Comparison of ENCODE assay signal across 1 cellular context in genomic region chr4:38223801-38224236, GRCh38.
TF ChIP-seq lines count a peak whose summit lies in the region.

No MANE protein-coding gene starts in this region.

TF ChIP-seq in HepG2, 621 proteins besides CTCF, POLR2A, EP300 and RAD21 (continued from another document and continues in another):
- TF ChIP-seq, protein P1, sequence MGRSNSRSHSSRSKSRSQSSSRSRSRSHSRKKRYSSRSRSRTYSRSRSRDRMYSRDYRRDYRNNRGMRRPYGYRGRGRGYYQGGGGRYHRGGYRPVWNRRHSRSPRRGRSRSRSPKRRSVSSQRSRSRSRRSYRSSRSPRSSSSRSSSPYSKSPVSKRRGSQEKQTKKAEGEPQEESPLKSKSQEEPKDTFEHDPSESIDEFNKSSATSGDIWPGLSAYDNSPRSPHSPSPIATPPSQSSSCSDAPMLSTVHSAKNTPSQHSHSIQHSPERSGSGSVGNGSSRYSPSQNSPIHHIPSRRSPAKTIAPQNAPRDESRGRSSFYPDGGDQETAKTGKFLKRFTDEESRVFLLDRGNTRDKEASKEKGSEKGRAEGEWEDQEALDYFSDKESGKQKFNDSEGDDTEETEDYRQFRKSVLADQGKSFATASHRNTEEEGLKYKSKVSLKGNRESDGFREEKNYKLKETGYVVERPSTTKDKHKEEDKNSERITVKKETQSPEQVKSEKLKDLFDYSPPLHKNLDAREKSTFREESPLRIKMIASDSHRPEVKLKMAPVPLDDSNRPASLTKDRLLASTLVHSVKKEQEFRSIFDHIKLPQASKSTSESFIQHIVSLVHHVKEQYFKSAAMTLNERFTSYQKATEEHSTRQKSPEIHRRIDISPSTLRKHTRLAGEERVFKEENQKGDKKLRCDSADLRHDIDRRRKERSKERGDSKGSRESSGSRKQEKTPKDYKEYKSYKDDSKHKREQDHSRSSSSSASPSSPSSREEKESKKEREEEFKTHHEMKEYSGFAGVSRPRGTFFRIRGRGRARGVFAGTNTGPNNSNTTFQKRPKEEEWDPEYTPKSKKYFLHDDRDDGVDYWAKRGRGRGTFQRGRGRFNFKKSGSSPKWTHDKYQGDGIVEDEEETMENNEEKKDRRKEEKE (IDR thresholded peaks at IDR 0.05) = no peak
- TF ChIP-seq KLF16 (CRISPR knock-in tag; IDR thresholded peaks at IDR 0.05) (no peak), ZNF720 (CRISPR knock-in tag; IDR thresholded peaks at IDR 0.05) (no peak), ZBED4 (CRISPR knock-in tag; IDR thresholded peaks at IDR 0.05; ENCODE audit: borderline replicate concordance) (no peak), HNRNPUL1 (IDR thresholded peaks at IDR 0.05; ENCODE audit: low read depth, low read length) (0 out of 2 replicates have a peak, but pooled peaks have one; percentile 49), SUZ12 (IDR thresholded peaks at IDR 0.05; ENCODE audit: low read depth, low read length) (no peak), ZNF30 (CRISPR knock-in tag; IDR thresholded peaks at IDR 0.05) (no peak), KMT2B (CRISPR knock-in tag; IDR thresholded peaks at IDR 0.05) (no peak), SPEN (CRISPR knock-in tag; IDR thresholded peaks at IDR 0.05; ENCODE audit: low read depth) (no peak), ZNF574 (CRISPR knock-in tag; IDR thresholded peaks at IDR 0.05) (no peak), NR0B2 (CRISPR knock-in tag; IDR thresholded peaks at IDR 0.05) (no peak), HHEX (CRISPR knock-in tag; IDR thresholded peaks at IDR 0.05) (peak; percentile 49; the same call in 1 of the 2 replicates), CREB3 (CRISPR knock-in tag; IDR thresholded peaks at IDR 0.05) (no peak), PAF1 (CRISPR knock-in tag; IDR thresholded peaks at IDR 0.05) (no peak), ZKSCAN1 (IDR thresholded peaks at IDR 0.05; ENCODE audit: low read length) (no peak), MAX (IDR thresholded peaks at IDR 0.05) (peak; percentile 44; the same call in 1 of the 2 replicates), ZNF124 (CRISPR knock-in tag; IDR thresholded peaks at IDR 0.05) (0 out of 2 replicates have a peak, but pooled peaks have one; percentile 36), MXD3 (CRISPR knock-in tag; IDR thresholded peaks at IDR 0.05) (no peak), PCBP2 (optimal IDR thresholded peaks at IDR 0.05; ENCODE audit: low read depth, low read length, poor library complexity, severe bottlenecking) (no peak), ZNF512B (CRISPR knock-in tag; IDR thresholded peaks at IDR 0.05; ENCODE audit: borderline replicate concordance) (no peak), FOXC1 (CRISPR knock-in tag; IDR thresholded peaks at IDR 0.05; ENCODE audit: borderline replicate concordance) (no peak), MAF1 (CRISPR knock-in tag; IDR thresholded peaks at IDR 0.05; ENCODE audit: borderline replicate concordance) (no peak), TP53 (CRISPR knock-in tag; conservative IDR thresholded peaks at IDR 0.05) (no peak), DMAP1 (CRISPR knock-in tag; IDR thresholded peaks at IDR 0.05) (no peak), RBM22 (optimal IDR thresholded peaks at IDR 0.05; ENCODE audit: low read length) (no peak), KDM5B (CRISPR knock-in tag; IDR thresholded peaks at IDR 0.05; ENCODE audit: borderline replicate concordance) (no peak), ZNF382 (CRISPR knock-in tag; IDR thresholded peaks at IDR 0.05; ENCODE audit: borderline replicate concordance) (no peak), RARA (CRISPR knock-in tag; IDR thresholded peaks at IDR 0.05) (peak; percentile 64), ATM (IDR thresholded peaks at IDR 0.05; ENCODE audit: borderline replicate concordance) (no peak), ERF (CRISPR knock-in tag; IDR thresholded peaks at IDR 0.05) (0 out of 2 replicates have a peak, but pooled peaks have one; percentile 35), RBAK (CRISPR knock-in tag; IDR thresholded peaks at IDR 0.05) (no peak), ZNF136 (CRISPR knock-in tag; IDR thresholded peaks at IDR 0.05; ENCODE audit: low read depth) (0 out of 2 replicates have a peak, but pooled peaks have one; percentile 27), ZSCAN30 (CRISPR knock-in tag; IDR thresholded peaks at IDR 0.05) (no peak), ZNF747 (CRISPR knock-in tag; IDR thresholded peaks at IDR 0.05; ENCODE audit: borderline replicate concordance) (no peak), ETV6 (CRISPR knock-in tag; conservative IDR thresholded peaks at IDR 0.05) (peak; percentile 92; the same call in 1 of the 2 replicates), SOX5 (CRISPR knock-in tag; IDR thresholded peaks at IDR 0.05; ENCODE audit: borderline replicate concordance) (peak; percentile 62; the same call in 1 of the 2 replicates), MBD4 (IDR thresholded peaks at IDR 0.05; ENCODE audit: borderline replicate concordance, low read length) (peak; percentile 57; the same call in 1 of the 2 replicates), CHCHD3 (CRISPR knock-in tag; IDR thresholded peaks at IDR 0.05) (no peak), ATF6 (CRISPR knock-in tag; conservative IDR thresholded peaks at IDR 0.05) (no peak), NFE2 (CRISPR knock-in tag; IDR thresholded peaks at IDR 0.05) (no peak), CBX5 (CRISPR knock-in tag; IDR thresholded peaks at IDR 0.05; ENCODE audit: borderline replicate concordance) (no peak), KDM6A (CRISPR knock-in tag; IDR thresholded peaks at IDR 0.05; ENCODE audit: low read depth) (peak; percentile 58; the same call in 1 of the 2 replicates)
- TF ChIP-seq, protein P2, sequence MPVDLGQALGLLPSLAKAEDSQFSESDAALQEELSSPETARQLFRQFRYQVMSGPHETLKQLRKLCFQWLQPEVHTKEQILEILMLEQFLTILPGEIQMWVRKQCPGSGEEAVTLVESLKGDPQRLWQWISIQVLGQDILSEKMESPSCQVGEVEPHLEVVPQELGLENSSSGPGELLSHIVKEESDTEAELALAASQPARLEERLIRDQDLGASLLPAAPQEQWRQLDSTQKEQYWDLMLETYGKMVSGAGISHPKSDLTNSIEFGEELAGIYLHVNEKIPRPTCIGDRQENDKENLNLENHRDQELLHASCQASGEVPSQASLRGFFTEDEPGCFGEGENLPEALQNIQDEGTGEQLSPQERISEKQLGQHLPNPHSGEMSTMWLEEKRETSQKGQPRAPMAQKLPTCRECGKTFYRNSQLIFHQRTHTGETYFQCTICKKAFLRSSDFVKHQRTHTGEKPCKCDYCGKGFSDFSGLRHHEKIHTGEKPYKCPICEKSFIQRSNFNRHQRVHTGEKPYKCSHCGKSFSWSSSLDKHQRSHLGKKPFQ (CRISPR knock-in tag; IDR thresholded peaks at IDR 0.05; ENCODE audit: insufficient replicate concordance) = no peak
- TF ChIP-seq, protein P3, sequence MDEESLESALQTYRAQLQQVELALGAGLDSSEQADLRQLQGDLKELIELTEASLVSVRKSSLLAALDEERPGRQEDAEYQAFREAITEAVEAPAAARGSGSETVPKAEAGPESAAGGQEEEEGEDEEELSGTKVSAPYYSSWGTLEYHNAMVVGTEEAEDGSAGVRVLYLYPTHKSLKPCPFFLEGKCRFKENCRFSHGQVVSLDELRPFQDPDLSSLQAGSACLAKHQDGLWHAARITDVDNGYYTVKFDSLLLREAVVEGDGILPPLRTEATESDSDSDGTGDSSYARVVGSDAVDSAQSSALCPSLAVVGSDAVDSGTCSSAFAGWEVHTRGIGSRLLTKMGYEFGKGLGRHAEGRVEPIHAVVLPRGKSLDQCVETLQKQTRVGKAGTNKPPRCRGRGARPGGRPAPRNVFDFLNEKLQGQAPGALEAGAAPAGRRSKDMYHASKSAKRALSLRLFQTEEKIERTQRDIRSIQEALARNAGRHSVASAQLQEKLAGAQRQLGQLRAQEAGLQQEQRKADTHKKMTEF (CRISPR knock-in tag; IDR thresholded peaks at IDR 0.05) = peak; percentile 70
